Comparison of ENCODE assay signal across 30 cellular contexts in the genomic region with DNA sequence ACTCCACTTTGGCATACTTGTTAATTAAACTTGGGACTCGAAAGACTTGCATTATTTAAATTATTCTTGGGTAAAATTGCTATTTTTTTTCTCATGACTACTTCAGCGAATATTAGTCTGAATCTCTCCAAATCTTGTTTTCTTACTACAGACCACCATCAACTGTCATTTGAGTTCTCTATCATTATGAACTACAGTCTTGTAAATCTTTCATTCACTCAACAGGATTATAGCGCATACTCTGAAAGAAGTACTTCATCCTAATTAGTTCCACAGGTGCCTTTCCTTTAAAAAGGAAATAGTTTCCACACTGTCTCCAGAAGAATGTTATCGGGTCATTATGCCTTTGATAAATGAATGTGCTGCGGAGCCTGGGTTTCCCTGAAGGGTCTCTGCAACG.
"Had no signal": no experiment of that assay in that cellular context is flagged by ENCODE, and none has a peak within 500 bp of the region (broad histone marks: within the 10 kb centered on the region; RNA-seq: fewer than 3 reads in every experiment).

No MANE protein-coding gene starts in this region.

- DNase-seq: activated B cell treated with CpG ODN at 0.5 μM for 24 hours; activated CD4-positive, alpha-beta memory T cell treated with anti-CD3 and anti-CD28 coated beads for 36 hours; activated CD4-positive, alpha-beta T cell treated with anti-CD3 and anti-CD28 coated beads for 4 hours; activated CD4-positive, alpha-beta T cell treated with anti-CD3 and anti-CD28 coated beads, Interleukin-2, amount 10 ng/mL, durations not matched to agents 24 days and 14 days; activated CD4-positive, alpha-beta T cell treated with anti-CD3 and anti-CD28 coated beads, Interleukin-2, amount 50 U/mL, for 1 hour; activated CD4-positive, alpha-beta T cell treated with anti-CD3 and anti-CD28 coated beads, Interleukin-2, amount 50 U/mL, for 4 hours; activated CD4-positive, CD25-positive, alpha-beta regulatory T cell treated with anti-CD3 and anti-CD28 coated beads, Interleukin-2, amount 50 U/mL, for 72 hours; activated CD8-positive, alpha-beta T cell treated with anti-CD3 and anti-CD28 coated beads for 36 hours; activated effector memory CD4-positive, alpha-beta T cell treated with anti-CD3 and anti-CD28 coated beads, Interleukin-2, amount 50 U/mL, for 16 hours; activated gamma-delta T cell treated with Interleukin-2 at 50 U/mL for 16 hours; activated naive CD4-positive, alpha-beta T cell; activated naive CD4-positive, alpha-beta T cell treated with anti-CD3 and anti-CD28 coated beads for 36 hours; activated naive CD4-positive, alpha-beta T cell treated with anti-CD3 and anti-CD28 coated beads, Interleukin-2, amount 50 U/mL, for 16 hours; activated naive CD8-positive, alpha-beta T cell treated with anti-CD3 and anti-CD28 coated beads for 36 hours; activated T-cell treated with anti-CD3 and anti-CD28 coated beads for 4 hours; activated T-cell treated with anti-CD3 and anti-CD28 coated beads, Interleukin-2, amount 50 U/mL, for 1 hour; activated T-cell treated with anti-CD3 and anti-CD28 coated beads, Interleukin-2, amount 50 U/mL, for 4 hours; activated T-cell treated with anti-CD3 and anti-CD28 coated beads, Interleukin-2, amount 50 U/mL, for 72 hours; adrenal gland; amniotic stem cell; aorta; body of pancreas; brain microvascular endothelial cell; central memory CD4-positive, alpha-beta T cell; T-helper 2 cell; T-helper 9 cell had no signal

- H3K36me3 ChIP-seq: adrenal gland, brain microvascular endothelial cell, breast epithelium had no signal

- H3K9me3 ChIP-seq: adrenal gland, body of pancreas, breast epithelium had no signal

- H3K4me1 ChIP-seq: adrenal gland, body of pancreas, breast epithelium had no signal

- H3K4me3 ChIP-seq: adrenal gland, body of pancreas, breast epithelium had no signal

- H3K27ac ChIP-seq: adrenal gland, body of pancreas, brain microvascular endothelial cell, breast epithelium, VCaP had no signal

- ATAC-seq: activated CD8-positive, alpha-beta T cell treated with anti-CD3 and anti-CD28 coated beads for 36 hours; activated naive CD4-positive, alpha-beta T cell treated with anti-CD3 and anti-CD28 coated beads, Interleukin-2, amount 50 U/mL, for 72 hours; activated T-cell treated with anti-CD3 and anti-CD28 coated beads, Interleukin-2, amount 50 U/mL, for 4 hours; activated T-cell treated with anti-CD3 and anti-CD28 coated beads, Interleukin-2, amount 50 U/mL, for 72 hours; activated T-helper 17 cell treated with anti-CD3 and anti-CD28 coated beads, Interleukin-2, amount 50 U/mL, for 72 hours; body of pancreas had no signal
